ENCODE assay signal across 32 cellular contexts in genomic region chr5:33921005-33921404, GRCh38. TPM values are rescaled to one million over a fixed set of nuclear protein-coding genes. Genes with fewer than 3 reads are reported as not detected.
"Had no signal": no experiment of that assay in that cellular context is flagged by ENCODE, and none has a peak within 500 bp of the region (broad histone marks: within the 10 kb centered on the region; RNA-seq: fewer than 3 reads in every experiment).

No MANE protein-coding gene starts in this region.

- H3K9me3 ChIP-seq: gastrocnemius medialis had no signal

- H3K27ac ChIP-seq: brain microvascular endothelial cell, coronary artery, dorsolateral prefrontal cortex, foreskin keratinocyte, gastrocnemius medialis, WERI-Rb-1 had no signal

- ATAC-seq: activated CD4-positive, CD25-positive, alpha-beta regulatory T cell treated with anti-CD3 and anti-CD28 coated beads, Interleukin-2, amount 50 U/mL, for 24 hours; activated CD8-positive, alpha-beta T cell treated with anti-CD3 and anti-CD28 coated beads for 36 hours; activated T-cell treated with anti-CD3 and anti-CD28 coated beads, Interleukin-2, amount 50 U/mL, for 4 hours; activated T-helper 17 cell treated with anti-CD3 and anti-CD28 coated beads, Interleukin-2, amount 50 U/mL, for 72 hours; esophagus mucosa; foreskin keratinocyte; gastrocnemius medialis; T-helper 17 cell had no signal

- H3K36me3 ChIP-seq: brain microvascular endothelial cell, gastrocnemius medialis, WERI-Rb-1 had no signal

- DNase-seq: activated B cell treated with CpG ODN at 0.5 μM for 24 hours; activated CD4-positive, alpha-beta T cell treated with anti-CD3 and anti-CD28 coated beads for 48 hours; activated CD4-positive, alpha-beta T cell treated with anti-CD3 and anti-CD28 coated beads, Interleukin-2, amount 50 U/mL, for 1 hour; activated CD4-positive, alpha-beta T cell treated with anti-CD3 and anti-CD28 coated beads, Interleukin-2, amount 50 U/mL, for 48 hours; activated CD8-positive, alpha-beta memory T cell treated with anti-CD3 and anti-CD28 coated beads for 24 hours; activated CD8-positive, alpha-beta T cell treated with anti-CD3 and anti-CD28 coated beads for 36 hours; activated effector memory CD4-positive, alpha-beta T cell treated with Interleukin-2 at 50 U/mL for 16 hours; activated gamma-delta T cell treated with Interleukin-2 at 50 U/mL for 16 hours; activated naive CD4-positive, alpha-beta T cell treated with anti-CD3 and anti-CD28 coated beads, Interleukin-2, amount 50 U/mL, for 16 hours; activated naive CD4-positive, alpha-beta T cell treated with Interleukin-2 at 50 U/mL for 16 hours; activated T-cell treated with anti-CD3 and anti-CD28 coated beads, Interleukin-2, amount 50 U/mL, for 4 hours; amniotic stem cell; anterior cingulate cortex; brain microvascular endothelial cell; dorsolateral prefrontal cortex; effector memory CD4-positive, alpha-beta T cell; endodermal cell; foreskin keratinocyte; gastrocnemius medialis; glutamatergic neuron; T-helper 1 cell; T-helper 17 cell; T1000; WERI-Rb-1 had no signal

- H3K4me3 ChIP-seq: coronary artery, dorsolateral prefrontal cortex, gastrocnemius medialis had no signal

- H3K27me3 ChIP-seq: brain microvascular endothelial cell, foreskin keratinocyte, gastrocnemius medialis had no signal

- FAIRE-seq: astrocyte, bronchial epithelial cell had no signal

- H3K4me1 ChIP-seq: foreskin keratinocyte, gastrocnemius medialis had no signal

RNA-seq across cellular contexts. Expression of gene RXFP3, which starts 15.2 kb away (rescaled TPM):
- total RNA-seq: activated B cell treated with CpG ODN at 0.5 μM for 24 hours; activated CD8-positive, alpha-beta T cell treated with anti-CD3 and anti-CD28 coated beads for 36 hours; activated T-cell treated with anti-CD3 and anti-CD28 coated beads, Interleukin-2, amount 50 U/mL, for 4 hours; activated T-helper 17 cell treated with anti-CD3 and anti-CD28 coated beads, Interleukin-2, amount 50 U/mL, for 72 hours; astrocyte; bronchial epithelial cell; cardiac septum; epithelial cell of proximal tubule; esophagus mucosa; foreskin keratinocyte; gastrocnemius medialis; T-helper 17 cell had no signal
- polyA plus RNA-seq: foreskin keratinocyte had no signal

RNA-seq across cellular contexts. Expression of gene ADAMTS12, which starts 29.2 kb away (rescaled TPM):
- total RNA-seq: activated B cell treated with CpG ODN at 0.5 μM for 24 hours; activated CD8-positive, alpha-beta T cell treated with anti-CD3 and anti-CD28 coated beads for 36 hours; activated T-helper 17 cell treated with anti-CD3 and anti-CD28 coated beads, Interleukin-2, amount 50 U/mL, for 72 hours; T-helper 17 cell had no signal
